ENCODE assay signal across 8 cellular contexts in the genomic region with DNA sequence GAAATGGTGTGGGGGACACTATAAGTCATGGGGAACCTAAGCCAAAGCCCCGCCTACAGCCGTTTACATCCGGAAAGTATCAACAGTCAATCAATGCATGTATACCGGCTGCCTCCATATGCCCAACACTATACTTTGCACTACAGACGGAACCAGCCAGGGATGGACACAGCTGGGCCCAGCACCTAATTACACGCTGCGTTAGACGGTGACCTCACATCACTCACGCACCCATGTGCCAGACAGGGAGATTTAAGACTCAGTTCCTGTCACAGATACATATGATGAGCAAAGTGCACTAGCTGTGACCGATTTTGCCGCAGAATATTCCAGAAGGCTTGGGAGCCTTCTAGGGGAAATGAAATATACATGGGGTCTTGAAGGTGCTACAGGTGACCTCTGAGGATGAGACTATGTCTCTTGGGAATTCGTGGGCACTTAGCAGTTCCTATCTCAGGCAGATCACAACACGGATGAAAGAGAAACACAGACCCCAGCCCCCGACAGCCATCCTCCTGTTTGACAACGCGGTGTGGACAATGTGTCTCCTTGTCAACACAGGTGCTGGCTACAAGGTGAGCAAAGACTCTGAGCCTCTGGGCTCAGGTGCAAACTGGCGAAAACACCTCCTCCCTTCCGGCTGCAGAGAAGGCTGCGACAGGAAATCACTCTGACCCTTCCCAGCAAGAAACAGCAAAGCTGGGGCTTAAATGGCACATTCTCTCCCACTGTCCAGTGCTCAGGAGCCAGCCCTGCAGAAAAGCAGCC. TPM values are rescaled to one million over a fixed set of nuclear protein-coding genes. Genes with fewer than 3 reads are reported as not detected.
A peak's percentile ranks its signal among the peaks of the same experiment; 100 is the strongest.
DNase-seq lines count a peak whose midpoint lies in the region; ATAC-seq and TF ChIP-seq lines count a peak whose summit lies in the region.

No MANE protein-coding gene starts in this region.

- H3K27me3 ChIP-seq in lower lobe of right lung (ENCODE audit: low read depth) (no peaks in the 10 kb centered on the region), transverse colon (no peaks in the 10 kb centered on the region)

- H3K27me3 Mint-ChIP-seq in activated T-cell treated with anti-CD3 and anti-CD28 coated beads, Interleukin-2, amount 50 U/mL, for 24 hours: no peaks in the 10 kb centered on the region
- no peaks in the 10 kb centered on the region for H3K27me3 Mint-ChIP-seq in activated T-helper 1 cell treated with anti-CD3 and anti-CD28 coated beads, Interleukin-12 subunit alpha, Interleukin-12 subunit beta, Interleukin-2, Interleukin-4 antibody, amounts not matched to agents 30 ng/mL and 10 ng/mL and 1 ng/mL, durations not matched to agents 14 hours and 24 hours and 36 hours (ENCODE audit: insufficient read depth)

- DNase-seq in activated T-cell treated with anti-CD3 and anti-CD28 coated beads, Interleukin-2, amount 50 U/mL, for 24 hours: no peak
- DNase-seq in activated T-cell treated with anti-CD3 and anti-CD28 coated beads, Interleukin-2, amount 50 U/mL, for 48 hours: no peak
- DNase-seq in activated T-helper 1 cell treated with anti-CD3 and anti-CD28 coated beads, Interleukin-12 subunit alpha, Interleukin-12 subunit beta, Interleukin-2, Interleukin-4 antibody, amounts not matched to agents 30 ng/mL and 10 ng/mL and 1 ng/mL, durations not matched to agents 14 hours and 24 hours and 36 hours (ENCODE audit: low spot score): no peak
- DNase-seq in lower lobe of right lung (no peak), transverse colon (no peak), posterior vena cava (ENCODE audit: low spot score) (no peak)

- peaks cover 18% of the 10 kb centered on the region for H3K36me3 Mint-ChIP-seq in activated T-cell treated with anti-CD3 and anti-CD28 coated beads, Interleukin-2, amount 50 U/mL, for 24 hours (ENCODE audit: low read depth)
- H3K36me3 Mint-ChIP-seq in activated T-helper 1 cell treated with anti-CD3 and anti-CD28 coated beads, Interleukin-12 subunit alpha, Interleukin-12 subunit beta, Interleukin-2, Interleukin-4 antibody, amounts not matched to agents 30 ng/mL and 10 ng/mL and 1 ng/mL, durations not matched to agents 14 hours and 24 hours and 36 hours (ENCODE audit: low read depth): peaks cover 18% of the 10 kb centered on the region

- WGBS in transverse colon (ENCODE audit: low coverage in 1 of 2), 2 donors: 38 to 58% methylated on average over 4 to 19 of the region's 19 CpGs

- H3K36me3 ChIP-seq in lower lobe of right lung (peaks cover 50% of the 10 kb centered on the region), transverse colon (peaks cover 0 to 21% (median 9%) of the 10 kb centered on the region in 4 donors)

- H3K4me1 ChIP-seq in lower lobe of right lung: peaks cover 82% of the 10 kb centered on the region
- peaks cover 60 to 75% (median 71%) of the 10 kb centered on the region in 4 donors for H3K4me1 ChIP-seq in transverse colon

- in situ Hi-C loops in transverse colon (cut with MboI; ENCODE audit: low pct_ligation_motif_present in 1 of 4, low pct_unique_long_range_greater_than_20kb in 1 of 4, low sequenced_read_pairs in 3 of 4): no loop called here

- no peaks in the 10 kb centered on the region for H3K9me3 ChIP-seq in lower lobe of right lung
- no peaks in the 10 kb centered on the region for H3K9me3 ChIP-seq in transverse colon

- H3K4me3 ChIP-seq in lower lobe of right lung: peak overlapping the region; percentile 29
- H3K4me3 ChIP-seq in transverse colon: peak overlapping the region in 2 of 4 donors; percentile 12 to 15

- TF ChIP-seq CTCF in lower lobe of right lung (IDR thresholded peaks at IDR 0.05) (no peak), transverse colon (IDR thresholded peaks at IDR 0.05) (no peak)

- no peak for TF ChIP-seq EP300 in transverse colon (IDR thresholded peaks at IDR 0.05; ENCODE audit: low read depth)

- no peaks in the 10 kb centered on the region for H3K9me3 Mint-ChIP-seq in activated T-cell treated with anti-CD3 and anti-CD28 coated beads, Interleukin-2, amount 50 U/mL, for 24 hours
- no peaks in the 10 kb centered on the region for H3K9me3 Mint-ChIP-seq in activated T-helper 1 cell treated with anti-CD3 and anti-CD28 coated beads, Interleukin-12 subunit alpha, Interleukin-12 subunit beta, Interleukin-2, Interleukin-4 antibody, amounts not matched to agents 30 ng/mL and 10 ng/mL and 1 ng/mL, durations not matched to agents 14 hours and 24 hours and 36 hours

- peak overlapping the region; percentile 97 for H3K27ac ChIP-seq in lower lobe of right lung
- H3K27ac ChIP-seq in transverse colon: peak overlapping the region; percentile 96 to 100 (median 97)

- intact Hi-C loops in activated T-helper 1 cell treated with anti-CD3 and anti-CD28 coated beads, Interleukin-12 subunit alpha, Interleukin-12 subunit beta, Interleukin-2, Interleukin-4 antibody, amounts not matched to agents 30 ng/mL and 10 ng/mL and 1 ng/mL, durations not matched to agents 14 hours and 24 hours and 36 hours (cut with micrococcal nuclease): no loop called here
- intact Hi-C loops in lower lobe of right lung (cut with DNase I): no loop called here
- intact Hi-C loops in transverse colon (cut with DNase I; ENCODE audit: low total_unique reads): no loop called here
- intact Hi-C loops in posterior vena cava (cut with DNase I): no loop called here

- ATAC-seq in lower lobe of right lung (no peak), HG03159 (IDR thresholded peaks at IDR 0.05; ENCODE audit: unreplicated experiment) (no peak), GM18505 (IDR thresholded peaks at IDR 0.05; ENCODE audit: unreplicated experiment) (no peak)

- H3K27ac Mint-ChIP-seq in activated T-cell treated with anti-CD3 and anti-CD28 coated beads, Interleukin-2, amount 50 U/mL, for 24 hours: peak overlapping the region; percentile 74
- peak overlapping the region; percentile 63 for H3K27ac Mint-ChIP-seq in activated T-helper 1 cell treated with anti-CD3 and anti-CD28 coated beads, Interleukin-12 subunit alpha, Interleukin-12 subunit beta, Interleukin-2, Interleukin-4 antibody, amounts not matched to agents 30 ng/mL and 10 ng/mL and 1 ng/mL, durations not matched to agents 14 hours and 24 hours and 36 hours

- H3K4me1 Mint-ChIP-seq in activated T-cell treated with anti-CD3 and anti-CD28 coated beads, Interleukin-2, amount 50 U/mL, for 24 hours (ENCODE audit: low read depth): peaks cover 55% of the 10 kb centered on the region
- peaks cover 47% of the 10 kb centered on the region for H3K4me1 Mint-ChIP-seq in activated T-helper 1 cell treated with anti-CD3 and anti-CD28 coated beads, Interleukin-12 subunit alpha, Interleukin-12 subunit beta, Interleukin-2, Interleukin-4 antibody, amounts not matched to agents 30 ng/mL and 10 ng/mL and 1 ng/mL, durations not matched to agents 14 hours and 24 hours and 36 hours (ENCODE audit: low read depth)

- TF ChIP-seq POLR2A in transverse colon (IDR thresholded peaks at IDR 0.05) (no peak), GM18505 (IDR thresholded peaks at IDR 0.05; ENCODE audit: borderline replicate concordance, extremely low read depth, insufficient read depth, insufficient read length) (no peak)

- peak overlapping the region; percentile 46 for H3K4me3 Mint-ChIP-seq in activated T-cell treated with anti-CD3 and anti-CD28 coated beads, Interleukin-2, amount 50 U/mL, for 24 hours
- peak overlapping the region; percentile 33 for H3K4me3 Mint-ChIP-seq in activated T-helper 1 cell treated with anti-CD3 and anti-CD28 coated beads, Interleukin-12 subunit alpha, Interleukin-12 subunit beta, Interleukin-2, Interleukin-4 antibody, amounts not matched to agents 30 ng/mL and 10 ng/mL and 1 ng/mL, durations not matched to agents 14 hours and 24 hours and 36 hours

RNA-seq across cellular contexts. Expression of gene AHNAK, which starts 8.0 kb away (rescaled TPM):
- total RNA-seq in activated T-helper 1 cell treated with anti-CD3 and anti-CD28 coated beads, Interleukin-12 subunit alpha, Interleukin-12 subunit beta, Interleukin-2, Interleukin-4 antibody, amounts not matched to agents 30 ng/mL and 10 ng/mL and 1 ng/mL, durations not matched to agents 14 hours and 24 hours and 36 hours: 96.5 and 97.2 TPM in 2 replicates
- total RNA-seq in lower lobe of right lung: 809 TPM
- total RNA-seq in transverse colon: 1,000 to 10,000 TPM in 1 of 4 donors, 100 to 1,000 TPM in 3; 561 to 1,032 (median 742) TPM
- 100 to 1,000 TPM; 938 to 955 TPM for total RNA-seq in posterior vena cava

RNA-seq across cellular contexts. Expression of gene EEF1G, which starts 35.0 kb away (rescaled TPM):
- total RNA-seq in activated T-helper 1 cell treated with anti-CD3 and anti-CD28 coated beads, Interleukin-12 subunit alpha, Interleukin-12 subunit beta, Interleukin-2, Interleukin-4 antibody, amounts not matched to agents 30 ng/mL and 10 ng/mL and 1 ng/mL, durations not matched to agents 14 hours and 24 hours and 36 hours: 1,154 and 1,169 TPM in 2 replicates
- total RNA-seq in lower lobe of right lung (899 TPM), transverse colon (1,000 to 10,000 TPM in 3 of 4 donors, 100 to 1,000 TPM in 1; 337 to 1,276 (median 1,207) TPM), posterior vena cava (100 to 1,000 TPM; 706 to 749 TPM)

RNA-seq across cellular contexts. Expression of gene TUT1, which starts 52.7 kb away (rescaled TPM):
- total RNA-seq in activated T-helper 1 cell treated with anti-CD3 and anti-CD28 coated beads, Interleukin-12 subunit alpha, Interleukin-12 subunit beta, Interleukin-2, Interleukin-4 antibody, amounts not matched to agents 30 ng/mL and 10 ng/mL and 1 ng/mL, durations not matched to agents 14 hours and 24 hours and 36 hours: 38.7 and 40.7 TPM in 2 replicates
- total RNA-seq in lower lobe of right lung (15.8 TPM), transverse colon (10 to 100 TPM in 2 of 4 donors, 1 to 10 TPM in 2; 6.0 to 12.4 (median 9.8) TPM), posterior vena cava (10 to 100 TPM; 10.7 to 14.1 TPM)
